28 cellular contexts compared by ENCODE assay signal in the genomic region with DNA sequence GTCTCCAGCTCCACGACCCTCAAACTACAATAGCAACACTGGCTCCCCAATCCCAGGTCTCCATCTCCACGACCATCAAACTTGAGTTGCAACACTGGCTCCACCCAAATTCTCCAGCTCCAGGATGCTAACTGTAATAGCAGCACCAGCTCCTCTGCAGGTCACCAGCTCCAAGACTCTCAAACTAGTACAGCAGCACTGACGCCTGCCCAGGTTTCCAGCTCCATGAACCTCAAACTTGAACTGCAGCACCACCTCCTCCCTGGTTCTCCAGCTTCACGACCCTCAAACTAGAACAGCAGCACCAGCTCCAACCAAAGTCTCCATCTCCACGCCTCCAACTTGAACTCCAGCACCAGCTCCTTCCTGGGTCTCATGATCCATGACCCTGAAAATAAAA.
"Had no signal": no experiment of that assay in that cellular context is flagged by ENCODE, and none has a peak within 500 bp of the region (broad histone marks: within the 10 kb centered on the region; RNA-seq: fewer than 3 reads in every experiment).

No MANE protein-coding gene starts in this region.

- DNase-seq: colonic mucosa; cortex of kidney; dermis blood vessel endothelial cell; effector CD4-positive, alpha-beta T cell; effector CD8-positive, alpha-beta T cell; effector memory CD4-positive, alpha-beta T cell; effector memory CD8-positive, alpha-beta T cell; endodermal cell; erythroblast; esophagus squamous epithelium; foreskin fibroblast; foreskin keratinocyte; foreskin melanocyte; gastrocnemius medialis; glutamatergic neuron; head of caudate nucleus; heart left ventricle had no signal

- H3K9me3 Mint-ChIP-seq: dendritic cell treated with granulocyte-macrophage colony-stimulating factor and Interleukin-4, amounts not matched to agents 40 ng/mL and 50 ng/mL, for 4 days; endodermal cell had no signal

- H3K27ac Mint-ChIP-seq: dendritic cell treated with granulocyte-macrophage colony-stimulating factor and Interleukin-4, amounts not matched to agents 40 ng/mL and 50 ng/mL, for 4 days; effector memory CD8-positive, alpha-beta T cell; endodermal cell had no signal

- ATAC-seq: effector memory CD8-positive, alpha-beta T cell; esophagus mucosa; foreskin keratinocyte; gastrocnemius medialis; gastroesophageal sphincter; heart left ventricle had no signal

- H3K27ac ChIP-seq: colonic mucosa, coronary artery, dorsolateral prefrontal cortex, epithelial cell of prostate, esophagus muscularis mucosa, esophagus squamous epithelium, foreskin keratinocyte, gastrocnemius medialis, gastroesophageal sphincter, heart left ventricle had no signal

- FAIRE-seq: colon, endometrium, endothelial cell of umbilical vein, frontal cortex had no signal

- H3K36me3 ChIP-seq: colonic mucosa, esophagus muscularis mucosa, esophagus squamous epithelium, gastrocnemius medialis, gastroesophageal sphincter, heart left ventricle had no signal

- H3K4me3 Mint-ChIP-seq: dendritic cell treated with granulocyte-macrophage colony-stimulating factor and Interleukin-4, amounts not matched to agents 40 ng/mL and 50 ng/mL, for 4 days; effector memory CD8-positive, alpha-beta T cell; endodermal cell had no signal

- H3K9me3 ChIP-seq: colonic mucosa, esophagus muscularis mucosa, esophagus squamous epithelium, gastrocnemius medialis, gastroesophageal sphincter, heart left ventricle had no signal

- H3K4me3 ChIP-seq: colonic mucosa, coronary artery, dorsolateral prefrontal cortex, esophagus muscularis mucosa, esophagus squamous epithelium, gastrocnemius medialis, gastroesophageal sphincter, heart left ventricle had no signal

- H3K4me1 ChIP-seq: colonic mucosa, esophagus muscularis mucosa, esophagus squamous epithelium, foreskin keratinocyte, gastrocnemius medialis, gastroesophageal sphincter, heart left ventricle had no signal

- H3K27me3 ChIP-seq: colonic mucosa, foreskin keratinocyte, gastrocnemius medialis had no signal
